1 cellular context compared by ENCODE assay signal in the genomic region with DNA sequence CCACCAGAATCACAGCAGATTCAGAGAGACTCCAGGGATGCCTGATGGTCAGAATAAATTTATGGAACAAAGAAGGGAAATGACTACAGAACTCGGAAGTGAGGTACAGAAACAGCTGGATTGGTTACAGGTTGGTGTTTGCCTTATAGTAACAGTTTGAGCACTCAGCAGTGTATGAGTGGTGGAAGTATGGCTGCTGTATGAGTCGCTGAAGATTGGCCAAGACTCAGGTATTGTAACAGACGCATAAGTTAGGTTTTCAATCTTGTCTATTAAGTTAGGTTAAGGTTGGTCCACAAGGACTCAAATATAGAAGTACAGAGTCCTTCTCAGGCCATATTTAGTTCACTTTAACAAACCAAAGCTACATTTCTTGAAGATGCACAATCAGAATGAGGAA.
TF ChIP-seq lines count a peak whose summit lies in the region.

No MANE protein-coding gene starts in this region.

TF ChIP-seq in H1, 55 proteins besides CTCF, POLR2A, EP300 and RAD21:
- TF ChIP-seq BRCA1 (IDR thresholded peaks at IDR 0.05; ENCODE audit: low read depth, low read length), result no peak
- no peak for TF ChIP-seq SRF (IDR thresholded peaks at IDR 0.05; ENCODE audit: low read depth, low read length)
- no peak for TF ChIP-seq POLR2AphosphoS5 (IDR thresholded peaks at IDR 0.05; ENCODE audit: low read depth, low read length)
